1 cellular context compared by ENCODE assay signal in the genomic region with DNA sequence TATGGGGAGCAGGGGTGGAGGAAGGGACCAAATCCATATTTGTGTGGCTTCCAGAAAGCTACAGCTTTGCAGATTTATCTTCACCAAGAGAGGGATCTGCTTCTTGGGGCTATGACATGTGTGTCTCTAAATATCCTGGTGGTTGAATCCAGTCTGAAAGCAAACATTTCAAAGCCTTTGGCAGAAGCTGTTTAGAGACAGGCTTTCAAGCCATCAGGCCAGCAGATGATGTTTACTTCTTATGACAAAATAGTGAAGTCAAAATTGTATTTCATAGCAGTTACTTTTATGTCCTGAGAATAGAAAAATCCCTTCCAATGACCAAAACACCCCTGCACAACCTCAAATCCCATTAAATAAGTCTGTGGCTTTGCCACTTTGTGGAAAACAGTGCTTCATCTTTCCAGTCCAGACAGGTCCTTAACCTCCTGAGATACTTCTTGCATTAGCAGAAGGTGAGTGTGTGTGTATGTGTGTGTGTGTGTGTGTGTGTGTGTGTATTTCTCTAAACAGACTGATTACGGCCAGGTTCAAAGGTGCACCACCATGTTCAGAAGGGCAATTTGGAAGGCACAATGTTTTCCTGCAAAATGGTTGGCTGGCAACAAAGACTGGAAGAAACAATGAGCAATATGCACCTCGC.
TF ChIP-seq lines count a peak whose summit lies in the region.

No MANE protein-coding gene starts in this region.

TF ChIP-seq in SK-N-SH, 30 proteins besides CTCF, POLR2A, EP300 and RAD21 (continued from another document):
- no peak for TF ChIP-seq RCOR1 (IDR thresholded peaks at IDR 0.05; ENCODE audit: low read length)
- TF ChIP-seq SMC3 (IDR thresholded peaks at IDR 0.05; ENCODE audit: low read depth, low read length) = no peak
- TF ChIP-seq FOXJ3 (CRISPR knock-in tag; IDR thresholded peaks at IDR 0.05) = no peak
